Comparison of ENCODE assay signal across 7 cellular contexts in genomic region chr4:132488555-132488954, GRCh38.
"Had no signal": no experiment of that assay in that cellular context is flagged by ENCODE, and none has a peak within 500 bp of the region (broad histone marks: within the 10 kb centered on the region; RNA-seq: fewer than 3 reads in every experiment).

No MANE protein-coding gene starts in this region.

- H3K36me3 ChIP-seq: HAP-1 had no signal

- H3K4me3 Mint-ChIP-seq: GM23338 had no signal

- H3K4me3 ChIP-seq: GM23338, HAP-1, K562 had no signal

- H3K4me1 ChIP-seq: HAP-1 had no signal

- H3K9me3 ChIP-seq: HAP-1 had no signal

- ATAC-seq: GM23338, HCT116, K562 had no signal

- H3K27ac Mint-ChIP-seq: GM23338 had no signal

- DNase-seq: H7, IMR-90, KG1 had no signal
